ENCODE assay signal across 17 cellular contexts in genomic region chr4:35565640-35566039, GRCh38.
DNase-seq lines count a peak whose midpoint lies in the region; ATAC-seq and TF ChIP-seq lines count a peak whose summit lies in the region.
"Had no signal": no experiment of that assay in that cellular context is flagged by ENCODE, and none has a peak within 500 bp of the region (broad histone marks: within the 10 kb centered on the region; RNA-seq: fewer than 3 reads in every experiment).

No MANE protein-coding gene starts in this region.

- CTCF ChIA-PET in WTC11 (lab: Charles Lee), result interaction anchor here (0.8 kb wide), 1 partner anchor 158 kb away, joined by 4 read pairs; no protein-coding TSS in a partner anchor

- TF ChIP-seq CTCF in heart right ventricle (IDR thresholded peaks at IDR 0.05) (no peak), WTC11 (IDR thresholded peaks at IDR 0.05) (no peak), upper lobe of left lung (IDR thresholded peaks at IDR 0.05) (no peak)

- H3K4me1 ChIP-seq in heart right ventricle (no peaks in the 10 kb centered on the region), upper lobe of left lung (no peaks in the 10 kb centered on the region)
- H3K4me1 ChIP-seq: A549, Caco-2 had no signal

- intact Hi-C loops in Right ventricle myocardium superior (cut with DNase I) (no loop called here), heart right ventricle (cut with DNase I) (no loop called here)

- DNase-seq in Right ventricle myocardium superior, result peak; percentile 17
- DNase-seq in heart right ventricle, result no peak
- no peak for DNase-seq in WTC11 (ENCODE audit: low spot score)
- DNase-seq in NCI-H2196 (lab: John Stamatoyannopoulos, UW; ENCODE audit: unreplicated experiment), result no peak
- no peak for DNase-seq in upper lobe of left lung
- DNase-seq: AML-193; Caco-2; Calu3; CD4-positive, alpha-beta T cell; CD8-positive, alpha-beta T cell; DMS79 treated with DMSO at 0.1 percent for 48 hours; GF-D8 had no signal

- no peaks in the 10 kb centered on the region for H3K27me3 Mint-ChIP-seq in WTC11 (ENCODE audit: low read depth)
- H3K27me3 Mint-ChIP-seq: B cell; CD4-positive, alpha-beta T cell had no signal

- ATAC-seq in Right ventricle myocardium superior (ENCODE audit: poor library complexity) (no peak), heart right ventricle (no peak), WTC11 (peak; percentile 58), upper lobe of left lung (ENCODE audit: low FRiP score in 2 of 2) (no peak)
- ATAC-seq: A549; CD8-positive, alpha-beta T cell had no signal

- H3K36me3 ChIP-seq in heart right ventricle, result no peaks in the 10 kb centered on the region
- no peaks in the 10 kb centered on the region for H3K36me3 ChIP-seq in upper lobe of left lung
- H3K36me3 ChIP-seq: BLaER1 treated with 17β-estradiol and CSF1 and Interleukin-3, amounts not matched to agents 10 nM and 100 nM had no signal

- TF ChIP-seq POLR2A in upper lobe of left lung (IDR thresholded peaks at IDR 0.05), result no peak

- POLR2A ChIA-PET in WTC11 (lab: Charles Lee), result interaction anchor here (0.5 kb wide), 1 partner anchor 43 kb away, joined by 3 read pairs; no protein-coding TSS in a partner anchor

- H3K4me3 ChIP-seq in heart right ventricle, result no peak overlapping the region
- no peak overlapping the region for H3K4me3 ChIP-seq in upper lobe of left lung
- H3K4me3 ChIP-seq: A549; BLaER1 treated with 17β-estradiol and CSF1 and Interleukin-3, amounts not matched to agents 10 nM and 100 nM had no signal

- H3K4me3 Mint-ChIP-seq in WTC11, result no peak overlapping the region
- H3K4me3 Mint-ChIP-seq: B cell; CD4-positive, alpha-beta T cell; CD8-positive, alpha-beta T cell had no signal

- no peaks in the 10 kb centered on the region for H3K9me3 Mint-ChIP-seq in WTC11
- H3K9me3 Mint-ChIP-seq: CD4-positive, alpha-beta T cell; CD8-positive, alpha-beta T cell had no signal

- H3K27me3 ChIP-seq in heart right ventricle (no peaks in the 10 kb centered on the region), upper lobe of left lung (no peaks in the 10 kb centered on the region)
- H3K27me3 ChIP-seq: BLaER1 treated with 17β-estradiol and CSF1 and Interleukin-3, amounts not matched to agents 10 nM and 100 nM had no signal

- peaks cover 19% of the 10 kb centered on the region for H3K4me1 Mint-ChIP-seq in WTC11
- H3K4me1 Mint-ChIP-seq: B cell had no signal

- H3K27ac Mint-ChIP-seq in WTC11, result no peak overlapping the region
- H3K27ac Mint-ChIP-seq: B cell; CD4-positive, alpha-beta T cell; CD8-positive, alpha-beta T cell had no signal

- H3K27ac ChIP-seq in heart right ventricle (no peak overlapping the region), upper lobe of left lung (no peak overlapping the region)
- H3K27ac ChIP-seq: 22Rv1; A549; BLaER1 treated with 17β-estradiol and CSF1 and Interleukin-3, amounts not matched to agents 10 nM and 100 nM; C4-2B had no signal

- TF ChIP-seq EP300 in upper lobe of left lung (IDR thresholded peaks at IDR 0.05), result no peak

- H3K9me3 ChIP-seq in heart right ventricle (peaks cover 0 to 8% (median 0%) of the 10 kb centered on the region in 11 donors), upper lobe of left lung (no peaks in the 10 kb centered on the region)
- H3K9me3 ChIP-seq: A549, Caco-2 had no signal

- no peaks in the 10 kb centered on the region for H3K36me3 Mint-ChIP-seq in WTC11
- H3K36me3 Mint-ChIP-seq: CD8-positive, alpha-beta T cell had no signal

- WGBS in heart right ventricle, 2 donors, result 88 to 89% methylated on average over 3 of the region's 3 CpGs
- WGBS in upper lobe of left lung, 2 donors, result 81 to 85% methylated on average over 3 of the region's 3 CpGs

TF ChIP-seq in WTC11, 78 proteins besides CTCF, POLR2A, EP300 and RAD21:
- TF ChIP-seq SOX15 (CRISPR knock-in tag; IDR thresholded peaks at IDR 0.05) (no peak), KAT7 (CRISPR knock-in tag; IDR thresholded peaks at IDR 0.05; ENCODE audit: borderline replicate concordance) (no peak), SMAD3 (CRISPR knock-in tag; IDR thresholded peaks at IDR 0.05; ENCODE audit: borderline replicate concordance) (no peak), NR1H2 (CRISPR knock-in tag; IDR thresholded peaks at IDR 0.05) (no peak), ATF2 (CRISPR knock-in tag; IDR thresholded peaks at IDR 0.05; ENCODE audit: borderline replicate concordance, low read depth) (no peak), HMGA2 (CRISPR knock-in tag; IDR thresholded peaks at IDR 0.05) (no peak), CREM (CRISPR knock-in tag; IDR thresholded peaks at IDR 0.05) (no peak)
- TF ChIP-seq, protein P1, sequence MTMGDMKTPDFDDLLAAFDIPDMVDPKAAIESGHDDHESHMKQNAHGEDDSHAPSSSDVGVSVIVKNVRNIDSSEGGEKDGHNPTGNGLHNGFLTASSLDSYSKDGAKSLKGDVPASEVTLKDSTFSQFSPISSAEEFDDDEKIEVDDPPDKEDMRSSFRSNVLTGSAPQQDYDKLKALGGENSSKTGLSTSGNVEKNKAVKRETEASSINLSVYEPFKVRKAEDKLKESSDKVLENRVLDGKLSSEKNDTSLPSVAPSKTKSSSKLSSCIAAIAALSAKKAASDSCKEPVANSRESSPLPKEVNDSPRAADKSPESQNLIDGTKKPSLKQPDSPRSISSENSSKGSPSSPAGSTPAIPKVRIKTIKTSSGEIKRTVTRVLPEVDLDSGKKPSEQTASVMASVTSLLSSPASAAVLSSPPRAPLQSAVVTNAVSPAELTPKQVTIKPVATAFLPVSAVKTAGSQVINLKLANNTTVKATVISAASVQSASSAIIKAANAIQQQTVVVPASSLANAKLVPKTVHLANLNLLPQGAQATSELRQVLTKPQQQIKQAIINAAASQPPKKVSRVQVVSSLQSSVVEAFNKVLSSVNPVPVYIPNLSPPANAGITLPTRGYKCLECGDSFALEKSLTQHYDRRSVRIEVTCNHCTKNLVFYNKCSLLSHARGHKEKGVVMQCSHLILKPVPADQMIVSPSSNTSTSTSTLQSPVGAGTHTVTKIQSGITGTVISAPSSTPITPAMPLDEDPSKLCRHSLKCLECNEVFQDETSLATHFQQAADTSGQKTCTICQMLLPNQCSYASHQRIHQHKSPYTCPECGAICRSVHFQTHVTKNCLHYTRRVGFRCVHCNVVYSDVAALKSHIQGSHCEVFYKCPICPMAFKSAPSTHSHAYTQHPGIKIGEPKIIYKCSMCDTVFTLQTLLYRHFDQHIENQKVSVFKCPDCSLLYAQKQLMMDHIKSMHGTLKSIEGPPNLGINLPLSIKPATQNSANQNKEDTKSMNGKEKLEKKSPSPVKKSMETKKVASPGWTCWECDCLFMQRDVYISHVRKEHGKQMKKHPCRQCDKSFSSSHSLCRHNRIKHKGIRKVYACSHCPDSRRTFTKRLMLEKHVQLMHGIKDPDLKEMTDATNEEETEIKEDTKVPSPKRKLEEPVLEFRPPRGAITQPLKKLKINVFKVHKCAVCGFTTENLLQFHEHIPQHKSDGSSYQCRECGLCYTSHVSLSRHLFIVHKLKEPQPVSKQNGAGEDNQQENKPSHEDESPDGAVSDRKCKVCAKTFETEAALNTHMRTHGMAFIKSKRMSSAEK (CRISPR knock-in tag; IDR thresholded peaks at IDR 0.05; ENCODE audit: borderline replicate concordance), result no peak
TF ChIP-seq in WTC11: peak in this region for 0.
